ENCODE assay signal across 1 cellular context in genomic region chr1:14606632-14607031, GRCh38.
TF ChIP-seq lines count a peak whose summit lies in the region.

No MANE protein-coding gene starts in this region.

TF ChIP-seq in GM12878, 131 proteins besides CTCF, POLR2A, EP300 and RAD21 (continued from another document):
- TF ChIP-seq MTA3 (IDR thresholded peaks at IDR 0.05; ENCODE audit: borderline replicate concordance, low read length) (no peak), YY1 (IDR thresholded peaks at IDR 0.05; ENCODE audit: low read depth, low read length) (0 out of 2 replicates have a peak, but pooled peaks have one; percentile 25)
